8 cellular contexts compared by ENCODE assay signal in the genomic region with DNA sequence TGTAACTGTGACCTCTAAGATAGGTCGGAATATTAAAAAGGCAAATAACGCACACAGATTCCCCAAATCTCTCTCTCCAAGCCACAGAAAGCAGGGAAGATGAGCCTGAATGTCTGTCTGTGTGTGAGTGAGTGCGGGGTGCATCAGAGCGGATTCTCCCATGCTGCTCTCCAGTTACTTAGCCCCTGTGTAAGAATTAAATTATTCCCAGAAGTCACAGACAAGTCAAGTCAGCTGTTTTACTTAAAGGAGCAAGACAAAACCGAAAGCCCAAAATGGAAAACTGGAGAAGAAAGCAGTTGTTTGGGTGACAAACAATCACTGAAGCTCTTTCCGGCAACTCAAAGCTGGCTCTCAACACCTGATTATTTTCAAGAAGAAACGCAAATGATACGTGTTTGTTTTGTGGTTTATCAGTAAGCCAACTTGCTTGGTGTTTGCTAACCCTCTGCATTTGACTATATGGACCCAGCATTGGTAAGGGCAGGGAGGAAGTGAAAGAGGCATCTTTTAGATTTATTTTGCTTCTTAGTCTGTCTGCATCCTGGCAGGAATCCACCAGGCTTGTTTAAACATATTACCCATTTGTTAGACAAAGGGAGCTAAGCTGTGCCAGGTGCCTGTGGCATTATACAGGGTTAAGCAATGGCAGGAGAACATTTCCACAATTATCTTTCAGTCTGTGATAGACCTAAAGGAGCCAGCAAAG.
DNase-seq lines count a peak whose midpoint lies in the region; ATAC-seq and TF ChIP-seq lines count a peak whose summit lies in the region.

No MANE protein-coding gene starts in this region.

- no peaks in the 10 kb centered on the region for H3K27me3 Mint-ChIP-seq in activated T-cell treated with anti-CD3 and anti-CD28 coated beads, Interleukin-2, amount 50 U/mL, for 4 hours (ENCODE audit: low read depth)
- peaks cover 27 to 33% of the 10 kb centered on the region in 2 donors for H3K27me3 Mint-ChIP-seq in natural killer cell treated with Interleukin-12 subunit alpha and Interleukin-12 subunit beta and Interleukin-15 and Interleukin-18, amount 100 ng/mL, for 72 hours

- H3K36me3 Mint-ChIP-seq in activated T-cell treated with anti-CD3 and anti-CD28 coated beads, Interleukin-2, amount 50 U/mL, for 4 hours (ENCODE audit: insufficient read depth), result peaks cover 3% of the 10 kb centered on the region
- no peaks in the 10 kb centered on the region for H3K36me3 Mint-ChIP-seq in natural killer cell treated with Interleukin-12 subunit alpha and Interleukin-12 subunit beta and Interleukin-15 and Interleukin-18, amount 100 ng/mL, for 72 hours

- H3K9ac ChIP-seq in endocrine pancreas (ENCODE audit: control insufficient read depth, insufficient read depth, low read length), result no peak overlapping the region

- no peak for TF ChIP-seq CTCF in upper lobe of right lung (IDR thresholded peaks at IDR 0.05)

- no peaks in the 10 kb centered on the region for H3K4me1 Mint-ChIP-seq in activated T-cell treated with anti-CD3 and anti-CD28 coated beads, Interleukin-2, amount 50 U/mL, for 4 hours (ENCODE audit: low read depth)
- peaks cover 0 to 6% of the 10 kb centered on the region in 2 donors for H3K4me1 Mint-ChIP-seq in natural killer cell treated with Interleukin-12 subunit alpha and Interleukin-12 subunit beta and Interleukin-15 and Interleukin-18, amount 100 ng/mL, for 72 hours (ENCODE audit: low read depth in 2 of 2)

- no peak overlapping the region for H3K27ac Mint-ChIP-seq in natural killer cell treated with Interleukin-12 subunit alpha and Interleukin-12 subunit beta and Interleukin-15 and Interleukin-18, amount 100 ng/mL, for 72 hours

- peak overlapping the region; percentile 44 for H3K4me3 ChIP-seq in endocrine pancreas (ENCODE audit: control insufficient read depth, insufficient read depth, low read length)
- H3K4me3 ChIP-seq in upper lobe of right lung, result no peak overlapping the region

- no peak overlapping the region for H3K27ac ChIP-seq in upper lobe of right lung

- DNase-seq in NCI-H2107 (lab: John Stamatoyannopoulos, UW) (peak; percentile 82), upper lobe of right lung (no peak), T-helper 1 cell (no peak)
- DNase-seq in activated T-cell treated with anti-CD3 and anti-CD28 coated beads, Interleukin-2, amount 50 U/mL, for 4 hours, result no peak
- DNase-seq in natural killer cell treated with Interleukin-12 subunit alpha and Interleukin-12 subunit beta and Interleukin-15 and Interleukin-18, amount 100 ng/mL, for 72 hours (ENCODE audit: low spot score), result no peak

- peaks cover 4% of the 10 kb centered on the region for H3K4me1 ChIP-seq in endocrine pancreas (ENCODE audit: control insufficient read depth, insufficient read depth, low read length)
- peaks cover 4% of the 10 kb centered on the region for H3K4me1 ChIP-seq in upper lobe of right lung

- H3K4me3 Mint-ChIP-seq in activated T-cell treated with anti-CD3 and anti-CD28 coated beads, Interleukin-2, amount 50 U/mL, for 4 hours, result no peak overlapping the region
- no peak overlapping the region for H3K4me3 Mint-ChIP-seq in natural killer cell treated with Interleukin-12 subunit alpha and Interleukin-12 subunit beta and Interleukin-15 and Interleukin-18, amount 100 ng/mL, for 72 hours

- H3K27me3 ChIP-seq in endocrine pancreas (ENCODE audit: control insufficient read depth, insufficient read depth, low read length) (no peaks in the 10 kb centered on the region), upper lobe of right lung (no peaks in the 10 kb centered on the region)

- H3K9me3 Mint-ChIP-seq in activated T-cell treated with anti-CD3 and anti-CD28 coated beads, Interleukin-2, amount 50 U/mL, for 4 hours, result no peaks in the 10 kb centered on the region
- no peaks in the 10 kb centered on the region for H3K9me3 Mint-ChIP-seq in natural killer cell treated with Interleukin-12 subunit alpha and Interleukin-12 subunit beta and Interleukin-15 and Interleukin-18, amount 100 ng/mL, for 72 hours

- H3K9me3 ChIP-seq in endocrine pancreas (ENCODE audit: control insufficient read depth, low read length), result no peaks in the 10 kb centered on the region
- no peaks in the 10 kb centered on the region for H3K9me3 ChIP-seq in upper lobe of right lung

- H3K36me3 ChIP-seq in endocrine pancreas (ENCODE audit: control insufficient read depth, insufficient read depth, low read length), result no peaks in the 10 kb centered on the region
- no peaks in the 10 kb centered on the region for H3K36me3 ChIP-seq in upper lobe of right lung

- intact Hi-C loops in upper lobe of right lung (cut with DNase I), result no loop called here

- peak; percentile 94 for ATAC-seq in GM18502 (IDR thresholded peaks at IDR 0.05; ENCODE audit: poor library complexity, unreplicated experiment)
- ATAC-seq in HG02870 (IDR thresholded peaks at IDR 0.05; ENCODE audit: unreplicated experiment), result peak; percentile 76
- peak; percentile 35 for ATAC-seq in upper lobe of right lung
- ATAC-seq in activated T-cell treated with anti-CD3 and anti-CD28 coated beads, Interleukin-2, amount 50 U/mL, for 4 hours, result no peak
- no peak for ATAC-seq in natural killer cell treated with Interleukin-12 subunit alpha and Interleukin-12 subunit beta and Interleukin-15 and Interleukin-18, amount 100 ng/mL, for 72 hours

Comparison
In these comparisons a context has a peak if more than half of its experiments do, and no peak if none do; other contexts are left out.
1. ATAC-seq: peak in GM18502 (single experiment), HG02870 (single experiment) and upper lobe of right lung (single experiment); none in activated T-cell treated with anti-CD3 and anti-CD28 coated beads, Interleukin-2, amount 50 U/mL, for 4 hours (0 of 2) and natural killer cell treated with Interleukin-12 subunit alpha and Interleukin-12 subunit beta and Interleukin-15 and Interleukin-18, amount 100 ng/mL, for 72 hours (0 of 2).